9 cellular contexts compared by ENCODE assay signal in the genomic region with DNA sequence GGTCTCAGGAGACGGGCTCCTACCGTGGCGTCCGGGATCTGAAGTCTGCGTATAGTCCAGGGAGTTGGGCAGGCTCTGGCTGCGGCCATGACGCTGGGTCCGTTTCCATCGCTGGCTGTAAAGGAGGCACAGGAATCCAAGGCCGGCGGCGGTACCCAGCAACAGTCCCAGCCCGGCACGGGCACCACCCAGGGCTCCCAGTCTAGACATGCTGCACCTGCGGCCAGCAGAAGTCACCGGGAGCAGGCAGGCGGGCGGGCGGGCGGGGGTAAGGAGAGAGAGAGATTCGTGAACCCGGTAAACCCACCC. TPM values are rescaled to one million over a fixed set of nuclear protein-coding genes. Genes with fewer than 3 reads are reported as not detected.
DNase-seq lines count a peak whose midpoint lies in the region; ATAC-seq, FAIRE-seq and TF ChIP-seq lines count a peak whose summit lies in the region.
"Had no signal": no experiment of that assay in that cellular context is flagged by ENCODE, and none has a peak within 500 bp of the region (broad histone marks: within the 10 kb centered on the region; RNA-seq: fewer than 3 reads in every experiment).

No MANE protein-coding gene starts in this region.

- H3K4me1 Mint-ChIP-seq in effector memory CD8-positive, alpha-beta T cell (ENCODE audit: low read depth in 2 of 2) = peaks cover 24 to 33% of the 10 kb centered on the region in 2 donors

- CTCF ChIA-PET in A673 (lab: Charles Lee) = interaction anchor here (0.7 kb wide), 1 partner anchor 163 kb away, joined by 3 read pairs; no protein-coding TSS in a partner anchor

- H3K9me3 Mint-ChIP-seq in effector memory CD8-positive, alpha-beta T cell = no peaks in the 10 kb centered on the region

- DNase-seq in A673 (ENCODE audit: low spot score) (no peak), SJSA1 (ENCODE audit: low read depth in 1 of 2, low spot score in 2 of 2) (peak in 1 of 2 experiments; percentile 22), hepatic stellate cell (ENCODE audit: low spot score) (no peak), A172 (ENCODE audit: low spot score) (no peak), D721Med (ENCODE audit: insufficient read length, low spot score) (no peak)
- DNase-seq in effector memory CD8-positive, alpha-beta T cell = peak in 1 of 3 experiments; percentile 32

- FAIRE-seq in D721Med (lab: Jason Lieb, UNC) = no peak
- FAIRE-seq: endometrium had no signal

- H3K36me3 ChIP-seq in A673 (ENCODE audit: insufficient read depth, low read length, poor library complexity, severe bottlenecking) (peaks cover 25% of the 10 kb centered on the region), SJSA1 (peaks cover 37% of the 10 kb centered on the region), mucosa of rectum (ENCODE audit: control insufficient read depth in 2 of 2, insufficient read depth in 2 of 2, low read length in 2 of 2) (peaks cover 17 to 28% of the 10 kb centered on the region in 2 donors)

- peak; percentile 20 for ATAC-seq in GM21423 (IDR thresholded peaks at IDR 0.05; ENCODE audit: unreplicated experiment)
- ATAC-seq in effector memory CD8-positive, alpha-beta T cell (replicated peaks) = peak; percentile 26

- H3K27ac ChIP-seq in A673 (ENCODE audit: low read depth, low read length, poor library complexity, severe bottlenecking) (peak overlapping the region; percentile 95), SJSA1 (no peak overlapping the region), mucosa of rectum (ENCODE audit: low read depth in 2 of 2, low read length in 2 of 2) (peak overlapping the region; percentile 77 to 94)

- POLR2A ChIA-PET in A673 (lab: Charles Lee; ENCODE audit: low non-redundant PET) = no interaction called here

- H3K27ac Mint-ChIP-seq in effector memory CD8-positive, alpha-beta T cell = peak overlapping the region; percentile 95 to 98

- peak overlapping the region; percentile 95 to 99 for H3K4me3 Mint-ChIP-seq in effector memory CD8-positive, alpha-beta T cell

- no peak for TF ChIP-seq CTCF in A673 (conservative IDR thresholded peaks at IDR 0.05; ENCODE audit: low read depth, low read length)
- no peak for TF ChIP-seq CTCF in D721Med (IDR thresholded peaks at IDR 0.05; ENCODE audit: insufficient read depth, missing control alignments)

- no TSS peak for BruUV-seq in A673 (replicated peaks; lab: Mats Ljungman, UMichigan)

- peak overlapping the region; percentile 79 to 92 for H3K9ac ChIP-seq in mucosa of rectum (ENCODE audit: low read depth in 1 of 2, low read length in 2 of 2)

- peaks cover 23% of the 10 kb centered on the region for H3K4me1 ChIP-seq in A673 (ENCODE audit: insufficient read depth, low read length, poor library complexity, severe bottlenecking)
- H3K4me1 ChIP-seq in SJSA1 (replicated peaks) = peaks cover 8% of the 10 kb centered on the region
- peaks cover 5% of the 10 kb centered on the region in 2 donors for H3K4me1 ChIP-seq in mucosa of rectum (ENCODE audit: control insufficient read depth in 2 of 2, insufficient read depth in 2 of 2, low read length in 2 of 2)

- no peaks in the 10 kb centered on the region for H3K27me3 Mint-ChIP-seq in effector memory CD8-positive, alpha-beta T cell

- H3K27me3 ChIP-seq in A673 (replicated peaks; ENCODE audit: insufficient read depth, low read depth, low read length, poor library complexity) (no peaks in the 10 kb centered on the region), SJSA1 (replicated peaks) (no peaks in the 10 kb centered on the region), mucosa of rectum (ENCODE audit: control insufficient read depth in 2 of 2, insufficient read depth in 2 of 2, low read length in 2 of 2) (no peaks in the 10 kb centered on the region)

- peaks cover 36% of the 10 kb centered on the region for H3K36me3 Mint-ChIP-seq in effector memory CD8-positive, alpha-beta T cell (ENCODE audit: insufficient read depth)

- intact Hi-C loops in A673 (cut with micrococcal nuclease; ENCODE audit: unreplicated experiment) = no loop called here

- H3K4me3 ChIP-seq in A673 (ENCODE audit: low read depth, low read length, poor library complexity, severe bottlenecking) = peak overlapping the region; percentile 99
- H3K4me3 ChIP-seq in SJSA1 = peak overlapping the region; percentile 84
- peak overlapping the region; percentile 89 to 98 for H3K4me3 ChIP-seq in mucosa of rectum (ENCODE audit: low read length in 2 of 2)

- H3K9me3 ChIP-seq in A673 (ENCODE audit: low read depth, low read length, poor library complexity, severe bottlenecking) = no peaks in the 10 kb centered on the region
- H3K9me3 ChIP-seq in SJSA1 (replicated peaks) = no peaks in the 10 kb centered on the region
- no peaks in the 10 kb centered on the region for H3K9me3 ChIP-seq in mucosa of rectum (ENCODE audit: control insufficient read depth in 2 of 2, low read length in 2 of 2)

RNA-seq across cellular contexts. Expression of gene RMDN3, which starts 0.5 kb away (rescaled TPM):
- 50.8 and 50.9 TPM in 2 replicates for total RNA-seq in A673 (2021)
- total RNA-seq in SJSA1 (2014; rRNA removed; shearing (Covaris generic)) = 23.8 and 37.7 TPM in 2 replicates
- total RNA-seq in A172 (2014; rRNA removed; shearing (Covaris generic)) = 19.3 and 20.2 TPM in 2 replicates

RNA-seq across cellular contexts. Expression of gene GCHFR, which starts 9.3 kb away (rescaled TPM):
- 7.1 and 10.8 TPM in 2 replicates for total RNA-seq in A673 (2021)
- 0.22 and 1.4 TPM in 2 replicates for total RNA-seq in SJSA1 (2014; rRNA removed; shearing (Covaris generic))
- total RNA-seq in A172 (2014; rRNA removed; shearing (Covaris generic)) = 1.6 TPM in 1 of 2 replicates, not detected in the other

RNA-seq across cellular contexts. Expression of gene C15orf62, which starts 15.3 kb away (rescaled TPM):
- total RNA-seq in A673 (2021) = 0.33 and 0.62 TPM in 2 replicates
- 0.03 TPM in 1 of 2 replicates, not detected in the other for total RNA-seq in SJSA1 (2014; rRNA removed; shearing (Covaris generic))
- total RNA-seq in A172 (2014; rRNA removed; shearing (Covaris generic)) = 0.09 and 0.31 TPM in 2 replicates

RNA-seq across cellular contexts. Expression of gene ZFYVE19, which starts 52.4 kb away (rescaled TPM):
- total RNA-seq in A673 (2021) = 26.4 and 27.1 TPM in 2 replicates
- total RNA-seq in SJSA1 (2014; rRNA removed; shearing (Covaris generic)) = 33.8 and 39.2 TPM in 2 replicates
- 24.6 and 36.2 TPM in 2 replicates for total RNA-seq in A172 (2014; rRNA removed; shearing (Covaris generic))

RNA-seq across cellular contexts. Expression of gene DNAJC17, which starts 52.7 kb away (rescaled TPM):
- total RNA-seq in A673 (2021) = 34.5 and 37.1 TPM in 2 replicates
- total RNA-seq in SJSA1 (2014; rRNA removed; shearing (Covaris generic)) = 51.5 and 51.7 TPM in 2 replicates
- total RNA-seq in A172 (2014; rRNA removed; shearing (Covaris generic)) = 36.8 and 63.8 TPM in 2 replicates
